Comparison of ENCODE assay signal across 8 cellular contexts in the genomic region with DNA sequence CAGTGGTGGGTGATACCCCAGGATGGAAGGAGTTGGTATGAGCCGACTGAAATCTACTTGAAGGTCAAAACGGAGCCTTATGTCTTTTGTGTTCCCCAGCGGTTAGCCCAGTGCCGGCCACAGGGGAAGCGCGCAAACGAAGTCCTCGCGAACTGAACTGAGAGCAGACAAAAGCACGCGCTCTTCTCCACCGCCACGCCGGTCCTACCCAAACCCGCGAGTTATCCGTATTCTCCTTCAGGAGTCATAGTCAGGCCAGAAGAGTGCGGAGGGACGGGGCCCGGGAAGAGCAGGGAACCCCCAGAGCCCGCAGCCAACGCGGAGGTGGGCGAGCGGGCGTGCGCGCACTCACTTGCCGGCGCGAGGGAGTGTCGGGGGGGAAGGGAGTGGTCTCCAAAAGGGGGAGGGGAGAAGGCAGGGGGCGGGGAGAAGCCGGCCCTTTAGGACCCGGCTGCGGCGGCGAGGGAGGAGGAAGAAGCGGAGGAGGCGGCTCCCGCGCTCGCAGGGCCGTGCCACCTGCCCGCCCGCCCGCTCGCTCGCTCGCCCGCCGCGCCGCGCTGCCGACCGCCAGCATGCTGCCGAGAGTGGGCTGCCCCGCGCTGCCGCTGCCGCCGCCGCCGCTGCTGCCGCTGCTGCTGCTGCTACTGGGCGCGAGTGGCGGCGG. TPM values are rescaled to one million over a fixed set of nuclear protein-coding genes. Genes with fewer than 3 reads are reported as not detected.
A peak's percentile ranks its signal among the peaks of the same experiment; 100 is the strongest.
DNase-seq lines count a peak whose midpoint lies in the region; ATAC-seq and TF ChIP-seq lines count a peak whose summit lies in the region.

A gene with protein sequence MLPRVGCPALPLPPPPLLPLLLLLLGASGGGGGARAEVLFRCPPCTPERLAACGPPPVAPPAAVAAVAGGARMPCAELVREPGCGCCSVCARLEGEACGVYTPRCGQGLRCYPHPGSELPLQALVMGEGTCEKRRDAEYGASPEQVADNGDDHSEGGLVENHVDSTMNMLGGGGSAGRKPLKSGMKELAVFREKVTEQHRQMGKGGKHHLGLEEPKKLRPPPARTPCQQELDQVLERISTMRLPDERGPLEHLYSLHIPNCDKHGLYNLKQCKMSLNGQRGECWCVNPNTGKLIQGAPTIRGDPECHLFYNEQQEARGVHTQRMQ (plus strand): TSS at position 469 of the 664 bp plus-strand sequence. CDS start 104 bp downstream, at position 573.

- no peak for DNase-seq in BJ (ENCODE audit: low read depth)
- peak; percentile 84 to 91 for DNase-seq in HAP-1 (ENCODE audit: low spot score in 2 of 2)
- DNase-seq in RWPE1 (ENCODE audit: low spot score), result no peak
- DNase-seq in central memory CD8-positive, alpha-beta T cell (ENCODE audit: low spot score in 2 of 2), result no peak
- DNase-seq in kidney tubule cell (ENCODE audit: low spot score), result peak; percentile 52
- DNase-seq in stimulated activated CD4-positive, alpha-beta T cell treated with anti-CD3 and anti-CD28 coated beads, Interleukin-4, amount 100 ng/mL, for 4 hours, result peak; percentile 7 to 14
- DNase-seq in activated effector memory CD4-positive, alpha-beta T cell treated with anti-CD3 and anti-CD28 coated beads, Interleukin-2, amount 50 U/mL, for 16 hours, result no peak

- no peaks in the 10 kb centered on the region for H3K9me3 ChIP-seq in HAP-1

- H3K27ac Mint-ChIP-seq in central memory CD8-positive, alpha-beta T cell (ENCODE audit: low read depth), result peak within 1 kb of the TSS; percentile 62

- no peaks in the 10 kb centered on the region for H3K36me3 Mint-ChIP-seq in central memory CD8-positive, alpha-beta T cell (ENCODE audit: insufficient read depth)

- ATAC-seq in central memory CD8-positive, alpha-beta T cell (replicated peaks; ENCODE audit: extremely low read depth, poor library complexity, severe bottlenecking), result no peak
- ATAC-seq in HG03135 (IDR thresholded peaks at IDR 0.05; ENCODE audit: unreplicated experiment), result no peak

- no peak for TF ChIP-seq CTCF in BJ (IDR thresholded peaks at IDR 0.05; ENCODE audit: insufficient read depth, low read depth, low read length)
- TF ChIP-seq CTCF in RWPE1 (conservative IDR thresholded peaks at IDR 0.05; ENCODE audit: low read depth), result no peak

- no peaks in the 10 kb centered on the region for H3K9me3 Mint-ChIP-seq in central memory CD8-positive, alpha-beta T cell

- peaks cover 20% of the 10 kb centered on the region for H3K4me1 ChIP-seq in HAP-1

- H3K27ac ChIP-seq in RWPE1, result peak within 1 kb of the TSS; percentile 95

- H3K27me3 Mint-ChIP-seq in central memory CD8-positive, alpha-beta T cell, result peaks cover 83% of the 10 kb centered on the region

- peak within 1 kb of the TSS; percentile 78 for H3K4me3 Mint-ChIP-seq in central memory CD8-positive, alpha-beta T cell

- H3K4me3 ChIP-seq in BJ (ENCODE audit: low read depth, low read length) (peak within 1 kb of the TSS; percentile 56), HAP-1 (peak within 1 kb of the TSS; percentile 86)

- CTCF ChIA-PET in BJ (lab: Yijun Ruan, JAX), result interaction anchor here (2.4 kb wide), 1 partner anchor 114 kb away, joined by 8 read pairs; no protein-coding TSS in a partner anchor
- CTCF ChIA-PET in RWPE1 (lab: Yijun Ruan, JAX), result no interaction called here

- H3K4me1 Mint-ChIP-seq in central memory CD8-positive, alpha-beta T cell, result peaks cover 14% of the 10 kb centered on the region

- in situ Hi-C loops in HAP-1 (cut with MboI; ENCODE audit: low sequenced_read_pairs), result no loop called here

- H3K27me3 ChIP-seq in BJ (ENCODE audit: control insufficient read depth, insufficient read depth, low read length), result peaks cover 11% of the 10 kb centered on the region
- no peaks in the 10 kb centered on the region for H3K27me3 ChIP-seq in HAP-1 (ENCODE audit: low read depth)

- H3K36me3 ChIP-seq in BJ (ENCODE audit: control insufficient read depth, insufficient read depth, low read length) (no peaks in the 10 kb centered on the region), HAP-1 (replicated peaks) (peaks cover 9% of the 10 kb centered on the region)

- POLR2A ChIA-PET in BJ (lab: Charles Lee), result no interaction called here
- POLR2A ChIA-PET in RWPE1 (lab: Yijun Ruan, JAX; ENCODE audit: low non-redundant PET), result no interaction called here

RNA-seq across cellular contexts. Expression of the gene that starts here (rescaled TPM):
- 122 and 142 TPM in 2 replicates for polyA plus RNA-seq in BJ (2011; rRNA removed)
- polyA minus RNA-seq in BJ (2011; rRNA and poly(A)+ RNA removed), result 30.7 and 38.3 TPM in 2 replicates

Comparison
In these comparisons a context has a peak if more than half of its experiments do, and no peak if none do; other contexts are left out.
1. DNase-seq: peak in HAP-1 (2 of 2), kidney tubule cell (single experiment) and stimulated activated CD4-positive, alpha-beta T cell treated with anti-CD3 and anti-CD28 coated beads, Interleukin-4, amount 100 ng/mL, for 4 hours (2 of 2); none in BJ (single experiment), RWPE1 (single experiment), central memory CD8-positive, alpha-beta T cell (0 of 2) and activated effector memory CD4-positive, alpha-beta T cell treated with anti-CD3 and anti-CD28 coated beads, Interleukin-2, amount 50 U/mL, for 16 hours (single experiment).